In the genomic region with DNA sequence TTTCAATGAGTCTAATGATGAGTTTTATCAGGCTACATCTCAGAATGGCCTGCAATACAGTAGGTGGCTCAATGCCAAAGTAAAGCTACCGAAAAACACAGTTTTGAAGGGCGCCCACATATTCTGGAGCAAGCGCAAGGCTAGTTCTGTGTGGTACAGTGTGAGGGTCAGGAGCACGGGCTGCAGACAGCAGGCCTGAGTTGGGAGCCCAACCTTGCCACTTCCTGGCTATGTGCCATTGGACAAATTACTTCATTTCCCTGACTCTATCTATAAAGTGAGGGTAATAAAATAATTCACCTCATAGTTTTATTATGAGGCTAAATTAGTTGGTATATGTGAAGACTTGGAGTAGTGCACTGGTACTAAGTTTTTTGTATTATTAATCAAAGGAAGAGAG, we compare ENCODE assay signal across 29 cellular contexts.
"Had no signal": no experiment of that assay in that cellular context is flagged by ENCODE, and none has a peak within 500 bp of the region (broad histone marks: within the 10 kb centered on the region; RNA-seq: fewer than 3 reads in every experiment).

No MANE protein-coding gene starts in this region.

- H3K9me3 ChIP-seq: adrenal gland, body of pancreas had no signal

- DNase-seq: activated CD4-positive, alpha-beta memory T cell treated with anti-CD3 and anti-CD28 coated beads for 36 hours; activated CD4-positive, alpha-beta T cell treated with anti-CD3 and anti-CD28 coated beads for 36 hours; activated CD4-positive, alpha-beta T cell treated with anti-CD3 and anti-CD28 coated beads, Interleukin-2, amount 10 ng/mL, durations not matched to agents 24 days and 14 days; activated CD4-positive, CD25-positive, alpha-beta regulatory T cell; activated CD4-positive, CD25-positive, alpha-beta regulatory T cell treated with anti-CD3 and anti-CD28 coated beads, Interleukin-2, amount 50 U/mL, for 72 hours; activated CD8-positive, alpha-beta memory T cell treated with anti-CD3 and anti-CD28 coated beads, Interleukin-2, amount 10 ng/mL, durations not matched to agents 7 days and 5 days; activated CD8-positive, alpha-beta memory T cell treated with anti-CD3 and anti-CD28 coated beads, Interleukin-2, amount 50 U/mL, for 4 hours; activated CD8-positive, alpha-beta T cell treated with anti-CD3 and anti-CD28 coated beads, Interleukin-2, amount 10 ng/mL, durations not matched to agents 7 days and 5 days; activated effector memory CD4-positive, alpha-beta T cell treated with anti-CD3 and anti-CD28 coated beads, Interleukin-2, amount 50 U/mL, for 16 hours; activated naive CD4-positive, alpha-beta T cell treated with anti-CD3 and anti-CD28 coated beads for 36 hours; activated naive CD8-positive, alpha-beta T cell treated with anti-CD3 and anti-CD28 coated beads for 36 hours; activated naive CD8-positive, alpha-beta T cell treated with anti-CD3 and anti-CD28 coated beads, Interleukin-2, amount 50 U/mL, for 24 hours; activated T-cell treated with anti-CD3 and anti-CD28 coated beads, Interleukin-2, amount 50 U/mL, for 1 hour; activated T-cell treated with anti-CD3 and anti-CD28 coated beads, Interleukin-2, amount 50 U/mL, for 48 hours; adrenal gland; amygdala; aorta; body of pancreas; caudate nucleus; cortex of kidney; dermis blood vessel endothelial cell; effector CD4-positive, alpha-beta T cell; effector memory CD8-positive, alpha-beta T cell; erythroblast; foreskin fibroblast; glutamatergic neuron; T-helper 1 cell; T-helper 17 cell; T1000 had no signal

- ATAC-seq: activated CD4-positive, alpha-beta T cell treated with anti-CD3 and anti-CD28 coated beads for 36 hours; activated CD8-positive, alpha-beta memory T cell treated with anti-CD3 and anti-CD28 coated beads, Interleukin-2, amount 10 ng/mL, durations not matched to agents 7 days and 5 days; activated CD8-positive, alpha-beta T cell treated with anti-CD3 and anti-CD28 coated beads, Interleukin-2, amount 10 ng/mL, durations not matched to agents 7 days and 5 days; activated naive CD8-positive, alpha-beta T cell treated with anti-CD3 and anti-CD28 coated beads, Interleukin-2, amount 50 U/mL, for 24 hours; body of pancreas; effector memory CD8-positive, alpha-beta T cell; T-helper 17 cell had no signal

- H3K4me3 ChIP-seq: adrenal gland, body of pancreas had no signal

- H3K27me3 ChIP-seq: adrenal gland, body of pancreas had no signal

- H3K4me1 ChIP-seq: adrenal gland, body of pancreas had no signal

- H3K36me3 ChIP-seq: adrenal gland had no signal

- H3K27ac ChIP-seq: adrenal gland, body of pancreas had no signal
